Comparison of ENCODE assay signal across 8 cellular contexts in the genomic region with DNA sequence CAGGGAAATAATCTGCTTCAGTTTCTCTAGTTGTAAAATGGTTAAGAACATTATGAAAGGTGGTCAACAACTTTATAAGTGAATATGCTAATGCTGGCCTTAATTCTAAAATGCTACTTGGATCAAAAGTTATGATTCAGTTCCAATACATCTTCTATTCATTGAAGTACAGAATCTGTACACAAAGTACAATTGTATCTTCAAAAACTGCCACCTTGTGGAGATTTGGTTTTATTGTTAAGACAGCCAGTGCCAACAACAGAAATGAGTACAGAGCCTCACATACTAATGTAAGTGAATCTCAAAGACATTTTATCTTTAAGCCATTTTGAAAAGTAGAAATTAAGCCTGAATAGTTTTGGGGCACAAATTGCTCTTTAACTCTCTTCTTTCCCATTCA.
DNase-seq lines count a peak whose midpoint lies in the region; ATAC-seq lines count a peak whose summit lies in the region.

No MANE protein-coding gene starts in this region.

- peak; percentile 67 for ATAC-seq in GM21360 (IDR thresholded peaks at IDR 0.05; ENCODE audit: unreplicated experiment)
- ATAC-seq in GM18858 (IDR thresholded peaks at IDR 0.05; ENCODE audit: unreplicated experiment), result no peak
- ATAC-seq in GM19467 (IDR thresholded peaks at IDR 0.05; ENCODE audit: unreplicated experiment), result no peak

- H3K18ac ChIP-seq in trophoblast cell (ENCODE audit: low read length), result no peak overlapping the region

- H4K8ac ChIP-seq in trophoblast cell (ENCODE audit: low read depth, low read length), result peak overlapping the region; percentile 41

- H3K14ac ChIP-seq in trophoblast cell (ENCODE audit: low read length), result no peak overlapping the region

- peaks cover 4 to 5% of the 10 kb centered on the region in 2 experiments for H3K4me1 ChIP-seq in trophoblast cell (ENCODE audit: control insufficient read depth in 1 of 2, insufficient read depth in 2 of 2, low read length in 2 of 2)

- no peak overlapping the region for H2BK5ac ChIP-seq in trophoblast cell (ENCODE audit: low read depth, low read length, poor library complexity)

- H2AFZ ChIP-seq in trophoblast cell (ENCODE audit: insufficient read depth, low read length, poor library complexity), result peak overlapping the region; percentile 71

- H3K9me3 ChIP-seq in trophoblast cell (ENCODE audit: insufficient read depth, low read depth, low read length), result no peaks in the 10 kb centered on the region

- peak overlapping the region; percentile 38 for H3K27ac ChIP-seq in epithelial cell of prostate
- H3K27ac ChIP-seq in trophoblast cell (ENCODE audit: low read depth, low read length), result peak overlapping the region; percentile 20

- peaks cover 2% of the 10 kb centered on the region for H3K79me1 ChIP-seq in trophoblast cell (ENCODE audit: low read length)

- H2BK120ac ChIP-seq in trophoblast cell (ENCODE audit: insufficient read depth, low read length, poor library complexity), result no peak overlapping the region

- H2AK5ac ChIP-seq in trophoblast cell (ENCODE audit: low read length), result no peak overlapping the region

- no peaks in the 10 kb centered on the region for H3K79me2 ChIP-seq in trophoblast cell (ENCODE audit: control insufficient read depth, insufficient read depth, low read length, poor library complexity)

- H3K9ac ChIP-seq in trophoblast cell (ENCODE audit: low read length), result no peak overlapping the region

- H4K12ac ChIP-seq in trophoblast cell (ENCODE audit: low read depth, low read length), result no peak overlapping the region

- no peak overlapping the region for H3K4me3 ChIP-seq in trophoblast cell (ENCODE audit: low read depth, low read length)

- H4K91ac ChIP-seq in trophoblast cell (ENCODE audit: low read depth, low read length), result no peak overlapping the region

- DNase-seq in AG08395 (ENCODE audit: low spot score) (peak; percentile 20), NCI-H345 treated with DMSO at 0.1 percent for 48 hours (lab: John Stamatoyannopoulos, UW; ENCODE audit: unreplicated experiment) (peak; percentile 73), epithelial cell of prostate (ENCODE audit: low read depth, low spot score) (no peak), trophoblast cell (peak in 1 of 2 donors; percentile 67), activated gamma-delta T cell (lab: John Stamatoyannopoulos, UW) (no peak)

- H3K4me2 ChIP-seq in trophoblast cell (ENCODE audit: low read length), result peak overlapping the region; percentile 80

- H3K27me3 ChIP-seq in trophoblast cell (ENCODE audit: insufficient read depth, low read length), result no peaks in the 10 kb centered on the region

- H3K4ac ChIP-seq in trophoblast cell (ENCODE audit: low read depth, low read length), result no peak overlapping the region

- H3K23ac ChIP-seq in trophoblast cell (ENCODE audit: low read length), result no peak overlapping the region

- no peak overlapping the region for H2BK12ac ChIP-seq in trophoblast cell (ENCODE audit: low read length)

- no peaks in the 10 kb centered on the region for H3K36me3 ChIP-seq in trophoblast cell (ENCODE audit: control insufficient read depth in 1 of 2, insufficient read depth in 2 of 2, low read length in 2 of 2)

Comparison
In these comparisons a context has a peak if more than half of its experiments do, and no peak if none do; other contexts are left out.
1. DNase-seq: peak in AG08395 (single experiment) and NCI-H345 treated with DMSO at 0.1 percent for 48 hours (single experiment); none in epithelial cell of prostate (single experiment) and activated gamma-delta T cell (single experiment).